28 cellular contexts compared by ENCODE assay signal in the genomic region with DNA sequence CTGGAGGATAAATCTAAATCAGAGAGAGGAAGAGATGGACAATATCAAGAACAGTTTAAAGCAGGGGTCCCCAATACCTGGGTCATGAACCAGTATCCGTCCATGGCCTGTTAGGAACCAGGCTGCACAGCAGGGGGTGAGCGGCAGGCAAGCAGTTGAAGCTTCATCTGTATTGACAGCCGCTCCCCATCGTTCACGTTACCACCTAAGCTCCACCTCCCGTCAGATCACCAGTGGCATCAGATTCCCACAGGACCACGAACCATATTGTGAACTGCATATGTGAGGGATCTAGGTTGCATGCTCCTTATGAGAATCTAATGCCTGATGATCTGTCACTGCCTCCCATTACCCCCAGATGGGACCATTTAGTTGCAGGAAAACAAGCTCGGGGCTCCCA.
"Had no signal": no experiment of that assay in that cellular context is flagged by ENCODE, and none has a peak within 500 bp of the region (broad histone marks: within the 10 kb centered on the region; RNA-seq: fewer than 3 reads in every experiment).

No MANE protein-coding gene starts in this region.

- H3K4me1 ChIP-seq: left ventricle myocardium inferior, tibial nerve, vagina had no signal

- H3K27ac Mint-ChIP-seq: naive thymus-derived CD4-positive, alpha-beta T cell; progenitor cell of endocrine pancreas; stimulated activated effector memory CD8-positive, alpha-beta T cell treated with anti-CD3 and anti-CD28 coated beads, Interleukin-12 subunit alpha, Interleukin-12 subunit beta, amount 100 ng/mL, for 72 hours; type B pancreatic cell had no signal

- H3K9me3 Mint-ChIP-seq: immature natural killer cell; naive thymus-derived CD4-positive, alpha-beta T cell; natural killer cell treated with Interleukin-12 subunit alpha and Interleukin-12 subunit beta and Interleukin-15 and Interleukin-18, amount 100 ng/mL, for 72 hours; stimulated activated effector memory CD8-positive, alpha-beta T cell treated with anti-CD3 and anti-CD28 coated beads, Interleukin-12 subunit alpha, Interleukin-12 subunit beta, amount 100 ng/mL, for 72 hours had no signal

- H3K27ac ChIP-seq: left ventricle myocardium inferior, ovary, skin epidermis, tibial nerve, vagina had no signal

- H3K9me3 ChIP-seq: mucosa of descending colon, ovary, vagina had no signal

- FAIRE-seq: islet of Langerhans, kidney had no signal

- DNase-seq: hypothalamus; immature natural killer cell; kidney; left ventricle myocardium inferior; mesendoderm; midbrain; mucosa of descending colon; naive thymus-derived CD4-positive, alpha-beta T cell; ovary; retina; right cardiac atrium; stimulated activated CD4-positive, alpha-beta T cell treated with anti-CD3 and anti-CD28 coated beads, Interleukin-12 subunit alpha, Interleukin-12 subunit beta, amount 100 ng/mL, for 4 hours; stimulated activated CD4-positive, alpha-beta T cell treated with anti-CD3 and anti-CD28 coated beads, Interleukin-15, amount 100 ng/mL, for 24 hours; stimulated activated CD4-positive, alpha-beta T cell treated with anti-CD3 and anti-CD28 coated beads, Interleukin-2, amount 100 ng/mL, for 24 hours; stimulated activated CD4-positive, alpha-beta T cell treated with anti-CD3 and anti-CD28 coated beads, Interleukin-4, amount 100 ng/mL, for 1 hour; stimulated activated naive CD4-positive, alpha-beta T cell treated with Interleukin-2 at 50 U/mL for 16 hours; stimulated activated naive CD8-positive, alpha-beta T cell treated with anti-CD3 and anti-CD28 coated beads, Interleukin-15, amount 100 ng/mL, for 72 hours; substantia nigra had no signal

- H3K4me1 Mint-ChIP-seq: immature natural killer cell had no signal

- H3K36me3 Mint-ChIP-seq: natural killer cell treated with Interleukin-12 subunit alpha and Interleukin-12 subunit beta and Interleukin-15 and Interleukin-18, amount 100 ng/mL, for 72 hours; stimulated activated effector memory CD8-positive, alpha-beta T cell treated with anti-CD3 and anti-CD28 coated beads, Interleukin-12 subunit alpha, Interleukin-12 subunit beta, amount 100 ng/mL, for 72 hours had no signal

- H3K27me3 Mint-ChIP-seq: naive thymus-derived CD4-positive, alpha-beta T cell; natural killer cell treated with Interleukin-12 subunit alpha and Interleukin-12 subunit beta and Interleukin-15 and Interleukin-18, amount 100 ng/mL, for 72 hours; stimulated activated naive CD8-positive, alpha-beta T cell treated with anti-CD3 and anti-CD28 coated beads, Interleukin-15, amount 100 ng/mL, for 72 hours; type B pancreatic cell had no signal

- H3K4me3 Mint-ChIP-seq: immature natural killer cell; naive thymus-derived CD4-positive, alpha-beta T cell; stimulated activated effector memory CD8-positive, alpha-beta T cell treated with anti-CD3 and anti-CD28 coated beads, Interleukin-12 subunit alpha, Interleukin-12 subunit beta, amount 100 ng/mL, for 72 hours; type B pancreatic cell had no signal

- H3K4me3 ChIP-seq: left ventricle myocardium inferior, lung, mucosa of descending colon, ovary, skin epidermis, tibial nerve, vagina had no signal

- ATAC-seq: mucosa of descending colon; naive thymus-derived CD4-positive, alpha-beta T cell; natural killer cell treated with Interleukin-12 subunit alpha and Interleukin-12 subunit beta and Interleukin-15 and Interleukin-18, amount 100 ng/mL, for 72 hours; right cardiac atrium; sciatic nerve; stimulated activated effector memory CD8-positive, alpha-beta T cell treated with anti-CD3 and anti-CD28 coated beads, Interleukin-12 subunit alpha, Interleukin-12 subunit beta, amount 100 ng/mL, for 72 hours; stimulated activated naive CD8-positive, alpha-beta T cell treated with anti-CD3 and anti-CD28 coated beads, Interleukin-15, amount 100 ng/mL, for 72 hours had no signal

- H3K36me3 ChIP-seq: left ventricle myocardium inferior, ovary, vagina had no signal
